Comparison of ENCODE assay signal across 1 cellular context in genomic region chr4:82371398-82371972, GRCh38.
TF ChIP-seq lines count a peak whose summit lies in the region.

No MANE protein-coding gene starts in this region.

TF ChIP-seq in K562, 482 proteins besides CTCF, POLR2A, EP300 and RAD21 (continued from another document):
- TF ChIP-seq HDGF (IDR thresholded peaks at IDR 0.05), result no peak
- 0 out of 2 replicates have a peak, but pooled peaks have one; percentile 11 for TF ChIP-seq RBFOX2 (IDR thresholded peaks at IDR 0.05; ENCODE audit: low read depth, low read length)
- no peak for TF ChIP-seq PBX2 (CRISPR knock-in tag; IDR thresholded peaks at IDR 0.05; ENCODE audit: low read depth)
- peak; percentile 75 for TF ChIP-seq PBX2 (tag; conservative IDR thresholded peaks at IDR 0.05; ENCODE audit: low read depth)
- no peak for TF ChIP-seq ZEB2 (IDR thresholded peaks at IDR 0.05)
TF ChIP-seq in K562: peak in this region for 8.
